Comparison of ENCODE assay signal across 8 cellular contexts in genomic region chr5:179805070-179805528, GRCh38. TPM values are rescaled to one million over a fixed set of nuclear protein-coding genes. Genes with fewer than 3 reads are reported as not detected.
DNase-seq lines count a peak whose midpoint lies in the region; ATAC-seq and TF ChIP-seq lines count a peak whose summit lies in the region.

No MANE protein-coding gene starts in this region.

- H3K27ac ChIP-seq in WERI-Rb-1 = peak overlapping the region; percentile 43; the same call in 1 of the 2 replicates

- DNase-seq in H7 (no peak), WERI-Rb-1 (no peak), Right ventricle myocardium superior (no peak), retinal pigment epithelial cell (ENCODE audit: low read depth) (no peak), T1000 (lab: John Stamatoyannopoulos, UW) (no peak), EL (no peak)

- no peaks in the 10 kb centered on the region; the same call in 1 of the 2 replicates for H3K36me3 ChIP-seq in H7 (replicated peaks; ENCODE audit: control insufficient read depth, insufficient read depth, low read length)
- no peaks in the 10 kb centered on the region for H3K36me3 ChIP-seq in WERI-Rb-1

- TF ChIP-seq CTCF in WERI-Rb-1 (IDR thresholded peaks at IDR 0.05; ENCODE audit: low read depth, low read length) = no peak
- TF ChIP-seq CTCF in retinal pigment epithelial cell (conservative IDR thresholded peaks at IDR 0.05; ENCODE audit: low read depth, low read length) = no peak

- intact Hi-C loops in Right ventricle myocardium superior (cut with DNase I) = loop anchor here (10.0 kb wide), 1 partner anchor 100 kb away; the partner anchor contains the start of gene TBC1D9B

- H3K4me3 ChIP-seq in H7 (ENCODE audit: insufficient read depth, low read depth, low read length) (peak overlapping the region; percentile 85), WERI-Rb-1 (ENCODE audit: low read depth, low read length) (peak overlapping the region; percentile 47), retinal pigment epithelial cell (ENCODE audit: low read length) (peak overlapping the region; percentile 65)

- H3K27me3 ChIP-seq in H7 (ENCODE audit: control insufficient read depth, insufficient read depth, low read length) (no peaks in the 10 kb centered on the region), WERI-Rb-1 (ENCODE audit: insufficient read depth, low read depth, severe bottlenecking) (no peaks in the 10 kb centered on the region)

- ATAC-seq in Right ventricle myocardium superior (ENCODE audit: poor library complexity) = peak; percentile 1
- no peak for ATAC-seq in GM19035 (IDR thresholded peaks at IDR 0.05; ENCODE audit: unreplicated experiment)
- ATAC-seq in HG03457 (IDR thresholded peaks at IDR 0.05; ENCODE audit: unreplicated experiment) = no peak

- H3K9me3 ChIP-seq in WERI-Rb-1 (ENCODE audit: severe bottlenecking) = no peaks in the 10 kb centered on the region

RNA-seq across cellular contexts. Expression of gene MGAT4B, which starts 1.6 kb away (rescaled TPM):
- 131 and 148 TPM in 2 replicates for total RNA-seq in H7 (2014; rRNA removed; shearing (Covaris generic))
- 93.3 TPM for total RNA-seq in Right ventricle myocardium superior

RNA-seq across cellular contexts. Expression of gene LTC4S, which starts 11.3 kb away (rescaled TPM):
- total RNA-seq in H7 (2014; rRNA removed; shearing (Covaris generic)) = 0.67 and 5.1 TPM in 2 replicates
- total RNA-seq in Right ventricle myocardium superior = 7.6 TPM

RNA-seq across cellular contexts. Expression of gene SQSTM1, which starts 15.6 kb away (rescaled TPM):
- total RNA-seq in H7 (2014; rRNA removed; shearing (Covaris generic)) = 161 and 184 TPM in 2 replicates
- 437 TPM for total RNA-seq in Right ventricle myocardium superior

RNA-seq across cellular contexts. Expression of gene MRNIP, which starts 53.5 kb away (rescaled TPM):
- total RNA-seq in H7 (2014; rRNA removed; shearing (Covaris generic)) = 34.7 and 56.2 TPM in 2 replicates
- 12.1 TPM for total RNA-seq in Right ventricle myocardium superior
